In the genomic region with DNA sequence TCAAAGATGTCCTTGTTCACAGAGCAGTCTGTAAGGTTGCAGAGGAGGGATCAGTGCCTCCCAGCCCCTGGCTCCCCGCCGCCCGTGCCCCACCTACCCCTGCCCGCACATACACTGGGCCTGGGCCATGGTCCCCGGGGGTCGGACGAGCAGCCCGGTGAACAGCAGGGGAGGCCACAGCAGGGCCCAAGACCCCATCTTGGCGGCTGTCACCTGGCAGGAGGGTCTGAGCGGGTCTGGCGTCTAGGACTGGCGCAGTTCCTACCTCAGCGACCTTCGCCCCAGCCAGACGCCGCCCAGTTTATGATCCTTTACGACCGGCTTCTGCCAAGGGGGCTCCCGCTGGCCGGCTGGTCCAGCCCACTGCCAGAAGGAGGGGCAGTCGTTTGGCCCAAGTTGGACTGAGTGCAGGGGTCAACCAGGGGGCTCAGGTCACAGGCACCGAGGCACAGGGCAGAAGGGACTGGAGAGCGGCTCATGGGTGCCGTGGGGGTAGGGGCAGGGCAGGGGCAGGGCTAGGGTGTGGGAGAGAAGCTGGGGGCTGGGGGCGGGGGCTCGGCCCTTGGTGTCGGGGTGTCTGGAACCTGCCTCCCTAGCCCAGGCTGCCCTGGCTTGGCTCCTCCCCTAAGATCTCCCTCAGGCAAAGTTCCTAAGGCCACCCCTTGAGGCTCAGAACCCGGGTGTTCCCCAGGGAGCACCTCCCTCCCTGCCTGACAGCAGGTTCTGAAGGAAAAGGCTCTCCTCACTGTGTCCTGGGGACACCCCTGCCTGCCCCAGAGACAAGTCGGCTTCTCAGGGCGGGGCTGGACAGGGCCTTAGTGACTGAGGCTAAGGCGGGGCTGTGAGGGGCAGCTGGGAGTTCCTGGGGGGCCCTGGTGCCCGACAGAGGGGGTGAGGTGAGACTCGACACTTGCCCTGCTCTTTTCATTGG, we compare ENCODE assay signal across 1 cellular context.
TF ChIP-seq lines count a peak whose summit lies in the region.

A gene with protein sequence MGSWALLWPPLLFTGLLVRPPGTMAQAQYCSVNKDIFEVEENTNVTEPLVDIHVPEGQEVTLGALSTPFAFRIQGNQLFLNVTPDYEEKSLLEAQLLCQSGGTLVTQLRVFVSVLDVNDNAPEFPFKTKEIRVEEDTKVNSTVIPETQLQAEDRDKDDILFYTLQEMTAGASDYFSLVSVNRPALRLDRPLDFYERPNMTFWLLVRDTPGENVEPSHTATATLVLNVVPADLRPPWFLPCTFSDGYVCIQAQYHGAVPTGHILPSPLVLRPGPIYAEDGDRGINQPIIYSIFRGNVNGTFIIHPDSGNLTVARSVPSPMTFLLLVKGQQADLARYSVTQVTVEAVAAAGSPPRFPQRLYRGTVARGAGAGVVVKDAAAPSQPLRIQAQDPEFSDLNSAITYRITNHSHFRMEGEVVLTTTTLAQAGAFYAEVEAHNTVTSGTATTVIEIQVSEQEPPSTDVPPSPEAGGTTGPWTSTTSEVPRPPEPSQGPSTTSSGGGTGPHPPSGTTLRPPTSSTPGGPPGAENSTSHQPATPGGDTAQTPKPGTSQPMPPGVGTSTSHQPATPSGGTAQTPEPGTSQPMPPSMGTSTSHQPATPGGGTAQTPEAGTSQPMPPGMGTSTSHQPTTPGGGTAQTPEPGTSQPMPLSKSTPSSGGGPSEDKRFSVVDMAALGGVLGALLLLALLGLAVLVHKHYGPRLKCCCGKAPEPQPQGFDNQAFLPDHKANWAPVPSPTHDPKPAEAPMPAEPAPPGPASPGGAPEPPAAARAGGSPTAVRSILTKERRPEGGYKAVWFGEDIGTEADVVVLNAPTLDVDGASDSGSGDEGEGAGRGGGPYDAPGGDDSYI (minus strand): TSS at position 251 of the 931 bp plus-strand sequence. CDS start 53 bp downstream, at position 198.

TF ChIP-seq in GM23338, 12 proteins besides CTCF, POLR2A, EP300 and RAD21 (continued from another document):
- TF ChIP-seq ZNF462 (CRISPR knock-in tag; IDR thresholded peaks at IDR 0.05) (no peak), ZNF331 (CRISPR knock-in tag; IDR thresholded peaks at IDR 0.05; ENCODE audit: low read depth) (no peak), CREB1 (CRISPR knock-in tag; IDR thresholded peaks at IDR 0.05; ENCODE audit: low read depth) (no peak), JUNB (IDR thresholded peaks at IDR 0.05; ENCODE audit: unreplicated experiment) (no peak), EZH2phosphoT487 (IDR thresholded peaks at IDR 0.05; ENCODE audit: unreplicated experiment) (no peak), POLR2AphosphoS5 (IDR thresholded peaks at IDR 0.05; ENCODE audit: low read depth) (no peak), STAT1 (IDR thresholded peaks at IDR 0.05; ENCODE audit: unreplicated experiment) (no peak)
- TF ChIP-seq, protein P1, sequence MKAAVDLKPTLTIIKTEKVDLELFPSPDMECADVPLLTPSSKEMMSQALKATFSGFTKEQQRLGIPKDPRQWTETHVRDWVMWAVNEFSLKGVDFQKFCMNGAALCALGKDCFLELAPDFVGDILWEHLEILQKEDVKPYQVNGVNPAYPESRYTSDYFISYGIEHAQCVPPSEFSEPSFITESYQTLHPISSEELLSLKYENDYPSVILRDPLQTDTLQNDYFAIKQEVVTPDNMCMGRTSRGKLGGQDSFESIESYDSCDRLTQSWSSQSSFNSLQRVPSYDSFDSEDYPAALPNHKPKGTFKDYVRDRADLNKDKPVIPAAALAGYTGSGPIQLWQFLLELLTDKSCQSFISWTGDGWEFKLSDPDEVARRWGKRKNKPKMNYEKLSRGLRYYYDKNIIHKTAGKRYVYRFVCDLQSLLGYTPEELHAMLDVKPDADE (IDR thresholded peaks at IDR 0.05) = no peak
TF ChIP-seq in GM23338: peak in this region for 0.
